8 cellular contexts compared by ENCODE assay signal in the genomic region with DNA sequence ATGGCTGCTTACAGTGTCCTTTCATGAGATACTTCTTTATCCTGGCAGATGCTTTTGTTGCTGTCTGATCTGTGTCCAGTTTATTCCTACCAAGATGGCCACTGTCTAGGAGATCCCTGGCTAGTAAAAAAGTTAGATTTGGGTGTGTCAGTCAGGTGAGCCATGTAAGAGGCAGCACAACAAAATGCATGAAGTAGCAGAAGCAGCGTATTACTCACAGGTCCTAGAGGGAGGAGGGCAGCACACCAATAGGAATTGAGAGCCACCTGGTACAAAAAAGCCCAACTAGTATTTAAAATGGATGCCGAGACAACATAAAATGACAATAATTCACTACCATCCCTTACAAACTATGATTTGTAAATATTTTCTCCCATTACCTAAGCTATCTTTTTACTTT.
"Had no signal": no experiment of that assay in that cellular context is flagged by ENCODE, and none has a peak within 500 bp of the region (broad histone marks: within the 10 kb centered on the region; RNA-seq: fewer than 3 reads in every experiment).

No MANE protein-coding gene starts in this region.

- ATAC-seq: GM12878 had no signal

- H3K4me3 ChIP-seq: GM12878 had no signal

- DNase-seq: GDM1, GF-D8 had no signal

- FAIRE-seq: G401.6, GM12878, GM12891, GM12892, GM18507, GM19239 had no signal
